10 cellular contexts compared by ENCODE assay signal in the genomic region with DNA sequence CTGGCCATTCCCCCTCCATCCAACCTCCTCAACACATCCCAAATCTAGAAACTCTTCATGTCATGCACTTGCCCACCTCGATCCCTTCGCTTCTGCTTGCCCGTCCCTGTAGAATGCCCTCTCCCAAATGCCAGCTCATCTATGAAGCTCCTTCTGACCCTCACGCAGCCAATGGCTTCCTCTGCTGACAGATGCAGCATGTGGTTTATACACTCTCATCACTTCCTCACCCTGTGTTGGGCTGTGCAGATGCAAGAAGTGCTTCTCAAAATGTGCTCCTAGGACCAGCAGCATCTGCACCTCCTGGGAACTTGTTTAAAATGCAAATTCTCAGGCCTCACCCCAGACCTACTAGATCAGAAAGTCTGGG. TPM values are rescaled to one million over a fixed set of nuclear protein-coding genes. Genes with fewer than 3 reads are reported as not detected.
A peak's percentile ranks its signal among the peaks of the same experiment; 100 is the strongest.
DNase-seq lines count a peak whose midpoint lies in the region; ATAC-seq lines count a peak whose summit lies in the region.
"Had no signal": no experiment of that assay in that cellular context is flagged by ENCODE, and none has a peak within 500 bp of the region (broad histone marks: within the 10 kb centered on the region; RNA-seq: fewer than 3 reads in every experiment).

No MANE protein-coding gene starts in this region.

- H3K4me1 ChIP-seq in effector memory CD4-positive, alpha-beta T cell (ENCODE audit: control insufficient read depth, insufficient read depth, low read length, poor library complexity, severe bottlenecking), result no peaks in the 10 kb centered on the region

- no peak overlapping the region for H3K4me3 ChIP-seq in effector memory CD4-positive, alpha-beta T cell (ENCODE audit: insufficient read depth, low read depth, low read length, poor library complexity, severe bottlenecking)

- POLR2A ChIA-PET in activated naive CD8-positive, alpha-beta T cell treated with anti-CD3 and anti-CD28 coated beads, Interleukin-2, amount 10 ng/mL, durations not matched to agents 7 days and 5 days (lab: Charles Lee), result no interaction called here

- DNase-seq in activated naive CD8-positive, alpha-beta T cell treated with anti-CD3 and anti-CD28 coated beads, Interleukin-2, amount 10 ng/mL, durations not matched to agents 7 days and 5 days, result peak; percentile 45
- no peak for DNase-seq in activated naive CD8-positive, alpha-beta T cell treated with anti-CD3 and anti-CD28 coated beads for 36 hours
- no peak for DNase-seq in stimulated activated naive CD8-positive, alpha-beta T cell treated with anti-CD3 and anti-CD28 coated beads, Interleukin-15, amount 100 ng/mL, for 72 hours
- no peak for DNase-seq in effector memory CD4-positive, alpha-beta T cell
- DNase-seq in DMS79 treated with DMSO at 0.1 percent for 48 hours (lab: John Stamatoyannopoulos, UW), result no peak
- DNase-seq: activated effector memory CD4-positive, alpha-beta T cell treated with Interleukin-2 at 50 U/mL for 16 hours; NCI-H510A had no signal

- H3K4me1 Mint-ChIP-seq in activated naive CD8-positive, alpha-beta T cell treated with anti-CD3 and anti-CD28 coated beads, Interleukin-2, amount 10 ng/mL, durations not matched to agents 7 days and 5 days, result peaks cover 44% of the 10 kb centered on the region
- peaks cover 15% of the 10 kb centered on the region for H3K4me1 Mint-ChIP-seq in activated naive CD8-positive, alpha-beta T cell treated with anti-CD3 and anti-CD28 coated beads for 36 hours
- peaks cover 14% of the 10 kb centered on the region for H3K4me1 Mint-ChIP-seq in activated T-helper 17 cell treated with anti-CD3 and anti-CD28 coated beads, Interleukin-2, amount 50 U/mL, for 72 hours
- H3K4me1 Mint-ChIP-seq in stimulated activated naive CD8-positive, alpha-beta T cell treated with anti-CD3 and anti-CD28 coated beads, Interleukin-15, amount 100 ng/mL, for 72 hours, result peaks cover 4% of the 10 kb centered on the region

- H3K27me3 ChIP-seq in effector memory CD4-positive, alpha-beta T cell (replicated peaks; ENCODE audit: control insufficient read depth, insufficient read depth, low read length, poor library complexity, severe bottlenecking), result no peaks in the 10 kb centered on the region

- H3K4me3 Mint-ChIP-seq in activated naive CD8-positive, alpha-beta T cell treated with anti-CD3 and anti-CD28 coated beads, Interleukin-2, amount 10 ng/mL, durations not matched to agents 7 days and 5 days, result peak overlapping the region; percentile 85
- no peak overlapping the region for H3K4me3 Mint-ChIP-seq in activated naive CD8-positive, alpha-beta T cell treated with anti-CD3 and anti-CD28 coated beads for 36 hours
- H3K4me3 Mint-ChIP-seq in activated T-helper 17 cell treated with anti-CD3 and anti-CD28 coated beads, Interleukin-2, amount 50 U/mL, for 72 hours, result peak overlapping the region; percentile 52
- H3K4me3 Mint-ChIP-seq in stimulated activated naive CD8-positive, alpha-beta T cell treated with anti-CD3 and anti-CD28 coated beads, Interleukin-15, amount 100 ng/mL, for 72 hours, result no peak overlapping the region

- H3K27ac Mint-ChIP-seq in activated naive CD8-positive, alpha-beta T cell treated with anti-CD3 and anti-CD28 coated beads, Interleukin-2, amount 10 ng/mL, durations not matched to agents 7 days and 5 days, result peak overlapping the region; percentile 91
- no peak overlapping the region for H3K27ac Mint-ChIP-seq in activated naive CD8-positive, alpha-beta T cell treated with anti-CD3 and anti-CD28 coated beads for 36 hours
- peak overlapping the region; percentile 7 for H3K27ac Mint-ChIP-seq in activated T-helper 17 cell treated with anti-CD3 and anti-CD28 coated beads, Interleukin-2, amount 50 U/mL, for 72 hours
- peak overlapping the region in 1 of 2 donors; percentile 7 for H3K27ac Mint-ChIP-seq in stimulated activated naive CD8-positive, alpha-beta T cell treated with anti-CD3 and anti-CD28 coated beads, Interleukin-15, amount 100 ng/mL, for 72 hours

- H3K9me3 ChIP-seq in effector memory CD4-positive, alpha-beta T cell (ENCODE audit: control insufficient read depth, low read length), result no peaks in the 10 kb centered on the region

- no peaks in the 10 kb centered on the region for H3K36me3 Mint-ChIP-seq in activated naive CD8-positive, alpha-beta T cell treated with anti-CD3 and anti-CD28 coated beads, Interleukin-2, amount 10 ng/mL, durations not matched to agents 7 days and 5 days
- H3K36me3 Mint-ChIP-seq in activated naive CD8-positive, alpha-beta T cell treated with anti-CD3 and anti-CD28 coated beads for 36 hours, result no peaks in the 10 kb centered on the region
- no peaks in the 10 kb centered on the region for H3K36me3 Mint-ChIP-seq in activated T-helper 17 cell treated with anti-CD3 and anti-CD28 coated beads, Interleukin-2, amount 50 U/mL, for 72 hours (ENCODE audit: low read depth)

- no peak overlapping the region for H3K27ac ChIP-seq in effector memory CD4-positive, alpha-beta T cell (ENCODE audit: insufficient read depth, low read length, poor library complexity, severe bottlenecking)

- peaks cover 18% of the 10 kb centered on the region for H3K27me3 Mint-ChIP-seq in activated naive CD8-positive, alpha-beta T cell treated with anti-CD3 and anti-CD28 coated beads, Interleukin-2, amount 10 ng/mL, durations not matched to agents 7 days and 5 days
- peaks cover 7% of the 10 kb centered on the region for H3K27me3 Mint-ChIP-seq in activated naive CD8-positive, alpha-beta T cell treated with anti-CD3 and anti-CD28 coated beads for 36 hours
- no peaks in the 10 kb centered on the region for H3K27me3 Mint-ChIP-seq in activated T-helper 17 cell treated with anti-CD3 and anti-CD28 coated beads, Interleukin-2, amount 50 U/mL, for 72 hours
- H3K27me3 Mint-ChIP-seq in stimulated activated naive CD8-positive, alpha-beta T cell treated with anti-CD3 and anti-CD28 coated beads, Interleukin-15, amount 100 ng/mL, for 72 hours, result peaks cover 15% of the 10 kb centered on the region

- peak; percentile 72 for ATAC-seq in activated naive CD8-positive, alpha-beta T cell treated with anti-CD3 and anti-CD28 coated beads, Interleukin-2, amount 10 ng/mL, durations not matched to agents 7 days and 5 days (ENCODE audit: low read depth)
- ATAC-seq in HG03521 (IDR thresholded peaks at IDR 0.05; ENCODE audit: unreplicated experiment) (peak; percentile 28), GM18858 (IDR thresholded peaks at IDR 0.05; ENCODE audit: unreplicated experiment) (no peak)
- ATAC-seq in activated T-helper 17 cell treated with anti-CD3 and anti-CD28 coated beads, Interleukin-2, amount 50 U/mL, for 72 hours (replicated peaks), result peak; percentile 77
- ATAC-seq in stimulated activated naive CD8-positive, alpha-beta T cell treated with anti-CD3 and anti-CD28 coated beads, Interleukin-15, amount 100 ng/mL, for 72 hours, result peak; percentile 48

- H3K36me3 ChIP-seq in effector memory CD4-positive, alpha-beta T cell (ENCODE audit: control insufficient read depth, insufficient read depth, low read length), result no peaks in the 10 kb centered on the region

- H3K9me3 Mint-ChIP-seq in activated naive CD8-positive, alpha-beta T cell treated with anti-CD3 and anti-CD28 coated beads, Interleukin-2, amount 10 ng/mL, durations not matched to agents 7 days and 5 days, result no peaks in the 10 kb centered on the region
- H3K9me3 Mint-ChIP-seq in activated naive CD8-positive, alpha-beta T cell treated with anti-CD3 and anti-CD28 coated beads for 36 hours, result no peaks in the 10 kb centered on the region
- no peaks in the 10 kb centered on the region for H3K9me3 Mint-ChIP-seq in activated T-helper 17 cell treated with anti-CD3 and anti-CD28 coated beads, Interleukin-2, amount 50 U/mL, for 72 hours
- no peaks in the 10 kb centered on the region for H3K9me3 Mint-ChIP-seq in stimulated activated naive CD8-positive, alpha-beta T cell treated with anti-CD3 and anti-CD28 coated beads, Interleukin-15, amount 100 ng/mL, for 72 hours

RNA-seq across cellular contexts. Expression of gene SEMA5B, which starts 51.7 kb away (rescaled TPM):
- total RNA-seq in activated naive CD8-positive, alpha-beta T cell treated with anti-CD3 and anti-CD28 coated beads, Interleukin-2, amount 10 ng/mL, durations not matched to agents 7 days and 5 days, result under 1 TPM; 0.17 to 0.28 TPM
- not detected for total RNA-seq in activated naive CD8-positive, alpha-beta T cell treated with anti-CD3 and anti-CD28 coated beads for 36 hours
- total RNA-seq in activated T-helper 17 cell treated with anti-CD3 and anti-CD28 coated beads, Interleukin-2, amount 50 U/mL, for 72 hours, result under 1 TPM in 1 of 2 donors, not detected in 1; 0.40 TPM

Comparison
In these comparisons a context has a peak if more than half of its experiments do, and no peak if none do; other contexts are left out.
1. H3K4me3 Mint-ChIP-seq: peak in activated naive CD8-positive, alpha-beta T cell treated with anti-CD3 and anti-CD28 coated beads, Interleukin-2, amount 10 ng/mL, durations not matched to agents 7 days and 5 days (single experiment) and activated T-helper 17 cell treated with anti-CD3 and anti-CD28 coated beads, Interleukin-2, amount 50 U/mL, for 72 hours (single experiment); none in activated naive CD8-positive, alpha-beta T cell treated with anti-CD3 and anti-CD28 coated beads for 36 hours (single experiment) and stimulated activated naive CD8-positive, alpha-beta T cell treated with anti-CD3 and anti-CD28 coated beads, Interleukin-15, amount 100 ng/mL, for 72 hours (0 of 2).